Comparison of ENCODE assay signal across 14 cellular contexts in genomic region chr11:111408789-111409727, GRCh38. TPM values are rescaled to one million over a fixed set of nuclear protein-coding genes. Genes with fewer than 3 reads are reported as not detected.
DNase-seq lines count a peak whose midpoint lies in the region; ATAC-seq, FAIRE-seq and TF ChIP-seq lines count a peak whose summit lies in the region.
"Had no signal": no experiment of that assay in that cellular context is flagged by ENCODE, and none has a peak within 500 bp of the region (broad histone marks: within the 10 kb centered on the region; RNA-seq: fewer than 3 reads in every experiment).

No MANE protein-coding gene starts in this region.

- FAIRE-seq in HTR-8/SVneo (lab: Jason Lieb, UNC) (peak; percentile 55), GM12878 (lab: Jason Lieb, UNC) (no peak)

- H3K36me3 ChIP-seq in GM12878 (ENCODE audit: control insufficient read depth in 2 of 2, insufficient read depth in 2 of 2, low read length in 1 of 2) (no peaks in the 10 kb centered on the region), gastroesophageal sphincter (no peaks in the 10 kb centered on the region)

- no peaks in the 10 kb centered on the region for H4K20me1 ChIP-seq in GM12878 (ENCODE audit: control insufficient read depth, insufficient read depth)

- no peaks in the 10 kb centered on the region; the same call in 2 of the 3 replicates for H3K9me3 ChIP-seq in GM12878 (replicated peaks; ENCODE audit: control insufficient read depth, insufficient read depth, low read length)
- no peaks in the 10 kb centered on the region for H3K9me3 ChIP-seq in gastroesophageal sphincter

- TF ChIP-seq RAD21 in GM12878 (IDR thresholded peaks at IDR 0.05; ENCODE audit: insufficient read depth, low read depth, low read length), result no peak

- POLR2A ChIA-PET in GM12878 (lab: Charles Lee), result interaction anchor here (1.1 to 16.5 kb wide), 4 partner anchors 9 to 38 kb away, joined by 4 to 415 read pairs (median 7); partner anchors contain the start of gene POU2AF1

- in situ Hi-C loops in GM12878 (cut with MboI), result no loop called here
- in situ Hi-C loops in GM13977 (cut with MboI; ENCODE audit: low pct_unique_long_range_greater_than_20kb, low sequenced_read_pairs, unreplicated experiment), result no loop called here

- H3K79me2 ChIP-seq in GM12878 (ENCODE audit: control insufficient read depth, insufficient read depth, low read length), result no peaks in the 10 kb centered on the region; the same call in 1 of the 2 replicates

- TF ChIP-seq CTCF in GM12865 (IDR thresholded peaks at IDR 0.05; ENCODE audit: insufficient read depth, low read depth, low read length, missing control alignments) (no peak), GM12878 (IDR thresholded peaks at IDR 0.05 in 2 of 3, conservative IDR thresholded peaks at IDR 0.05 in 1 of 3; ENCODE audit: control insufficient read depth in 2 of 3, extremely low read depth in 1 of 3, insufficient read depth in 1 of 3, low read depth in 3 of 3, low read length in 3 of 3) (no peak), gastroesophageal sphincter (IDR thresholded peaks at IDR 0.05) (no peak), GM13977 (IDR thresholded peaks at IDR 0.05; ENCODE audit: extremely low read depth, insufficient read depth, missing control alignments) (no peak)

- peak overlapping the region; percentile 45; the same call in 1 of the 2 replicates for H3K9ac ChIP-seq in GM12878 (ENCODE audit: control insufficient read depth, insufficient read depth, low read length)

- BruUV-seq in GM12878 (replicated peaks; lab: Mats Ljungman, UMichigan), result no TSS peak

- intact Hi-C loops in GM12878 (cut with micrococcal nuclease; ENCODE audit: unreplicated experiment), result loop anchor here (1.0 kb wide), 1 partner anchor 30 kb away; the partner anchor contains the start of gene POU2AF1

- H2AFZ ChIP-seq in GM12878 (ENCODE audit: control insufficient read depth, low read depth, low read length), result peak overlapping the region; percentile 1; the same call in 1 of the 2 replicates

- peak overlapping the region; percentile 20; the same call in 1 of the 2 replicates for H3K4me3 ChIP-seq in GM12865 (ENCODE audit: low read depth, low read length)
- H3K4me3 ChIP-seq in GM12878, result peak overlapping the region; percentile 14; the same call in 1 of the 2 replicates
- no peak overlapping the region for H3K4me3 ChIP-seq in gastroesophageal sphincter

- no peaks in the 10 kb centered on the region for H3K27me3 ChIP-seq in GM12878 (replicated peaks in 1 of 2; ENCODE audit: control insufficient read depth in 2 of 2, insufficient read depth in 2 of 2, low read length in 1 of 2)
- H3K27me3 ChIP-seq in gastroesophageal sphincter, result no peaks in the 10 kb centered on the region

- SMC1A ChIA-PET in GM12878 (lab: Charles Lee; ENCODE audit: uncharacterized antibody, unreplicated experiment), result interaction anchor here (0.7 to 29.3 kb wide), 10 partner anchors 9 to 126 kb away, joined by 3 to 972 read pairs (median 5); partner anchors contain the start of gene POU2AF1

- H3K4me1 ChIP-seq in GM12878 (ENCODE audit: control insufficient read depth, insufficient read depth, low read length), result peaks cover 64% of the 10 kb centered on the region
- H3K4me1 ChIP-seq in gastroesophageal sphincter, result no peaks in the 10 kb centered on the region

- 36% methylated on average over 6 of the region's 6 CpGs for WGBS in GM12878 (ENCODE audit: insufficient coverage, insufficient replicate concordance, low lambda C conversion rate, missing lambda C conversion rate)
- WGBS in gastroesophageal sphincter (ENCODE audit: low coverage in 1 of 2), 2 donors, result 81 to 85% methylated on average over 6 of the region's 6 CpGs

- DNase-seq in GM12865 (ENCODE audit: low read depth) (peak; percentile 94), HTR-8/SVneo (ENCODE audit: insufficient read length, low spot score) (no peak), GM12878 (ENCODE audit: low read depth, low spot score) (peak; percentile 91), GM13977 (ENCODE audit: low spot score) (no peak), cerebellar nuclear complex (lab: John Stamatoyannopoulos, UW) (no peak)
- DNase-seq in activated naive CD4-positive, alpha-beta T cell treated with Interleukin-2 at 50 U/mL for 16 hours, result no peak
- DNase-seq: amygdala; HCEC 1CT; naive thymus-derived CD8-positive, alpha-beta T cell; NCI-H146; T-helper 9 cell had no signal

- CTCF ChIA-PET in GM12878 (lab: Yijun Ruan, JAX), result interaction anchor here (1.0 to 7.9 kb wide), 7 partner anchors 9 to 126 kb away, joined by 3 to 65 read pairs (median 6); no protein-coding TSS in a partner anchor

- TF ChIP-seq POLR2A in GM12878 (IDR thresholded peaks at IDR 0.05; ENCODE audit: low read depth, low read length) (no peak), gastroesophageal sphincter (IDR thresholded peaks at IDR 0.05) (no peak)

- RAD21 ChIA-PET in GM12878 (lab: Charles Lee; ENCODE audit: unreplicated experiment), result interaction anchor here (0.7 to 19.2 kb wide), 6 partner anchors 9 to 60 kb away, joined by 3 to 657 read pairs (median 3); partner anchors contain the start of gene POU2AF1

- H3K4me2 ChIP-seq in GM12878 (ENCODE audit: control insufficient read depth, insufficient read depth), result peak overlapping the region; percentile 56

- peak in 1 of 2 experiments; percentile 29; a peak in 1 of 4 replicates for TF ChIP-seq EP300 in GM12878 (IDR thresholded peaks at IDR 0.05; ENCODE audit: borderline replicate concordance in 1 of 2, control insufficient read depth in 1 of 2, low read depth in 2 of 2, low read length in 2 of 2)
- no peak for TF ChIP-seq EP300 in gastroesophageal sphincter (IDR thresholded peaks at IDR 0.05)

- peak overlapping the region; percentile 92 for H3K27ac ChIP-seq in GM12878 (ENCODE audit: control insufficient read depth, insufficient read depth)
- H3K27ac ChIP-seq in gastroesophageal sphincter, result no peak overlapping the region

- ATAC-seq in GM21717 (IDR thresholded peaks at IDR 0.05; ENCODE audit: unreplicated experiment), result peak; percentile 50
- ATAC-seq in GM12878, result peak; percentile 69
- ATAC-seq in gastroesophageal sphincter, result no peak
- ATAC-seq: naive thymus-derived CD8-positive, alpha-beta T cell had no signal

TF ChIP-seq in GM12878, 131 proteins besides CTCF, POLR2A, EP300 and RAD21 (continues in another document):
- TF ChIP-seq PAX5 (IDR thresholded peaks at IDR 0.05; ENCODE audit: borderline replicate concordance, low read depth, low read length), result peak; percentile 65; the same call in 1 of the 2 replicates
- TF ChIP-seq IKZF1 (conservative IDR thresholded peaks at IDR 0.05), result peak; percentile 75
- no peak for TF ChIP-seq BACH1 (IDR thresholded peaks at IDR 0.05; ENCODE audit: borderline replicate concordance)
- TF ChIP-seq BCL3 (IDR thresholded peaks at IDR 0.05; ENCODE audit: borderline replicate concordance, insufficient read depth, low read depth, low read length, poor library complexity, severe bottlenecking), result peak; percentile 90
- TF ChIP-seq BHLHE40 (IDR thresholded peaks at IDR 0.05; ENCODE audit: borderline replicate concordance in 1 of 2, low read depth in 2 of 2, low read length in 1 of 2), result peak in 1 of 2 experiments; percentile 29; a peak in 1 of 4 replicates
- no peak for TF ChIP-seq IRF5 (IDR thresholded peaks at IDR 0.05; ENCODE audit: borderline replicate concordance)
- TF ChIP-seq CBFB (IDR thresholded peaks at IDR 0.05; ENCODE audit: low read depth), result peak; percentile 68

RNA-seq across cellular contexts. Expression of gene POU2AF1, which starts 30.0 kb away (rescaled TPM):
- 165 and 176 TPM in 2 replicates for total RNA-seq in GM12878 (2013; cell fraction: nucleolus; rRNA removed)
- total RNA-seq in GM12878 (2014; rRNA removed), result 28.7 and 31.2 TPM in 2 replicates
- 31.9 and 35.1 TPM in 2 replicates for total RNA-seq in GM12878 (2014; rRNA removed; fragmentation: Illumina TruSeq; extraction: Trizol)
- 165 and 169 TPM in 2 replicates for total RNA-seq in GM12878 (2021)
- polyA plus RNA-seq in GM12878 (2011; ENCODE audit: low read depth), result 175 TPM
- polyA plus RNA-seq in GM12878 (2011; rRNA removed), result 34.5 and 61.7 TPM in 2 replicates
- polyA plus RNA-seq in GM12878 (2011; cell fraction: cytosol; rRNA removed), result 57.8 and 71.0 TPM in 2 replicates
- 98.1 and 141 TPM in 2 replicates for polyA plus RNA-seq in GM12878 (2011; cell fraction: nucleus; rRNA removed)
- 246 and 275 TPM in 2 replicates for polyA plus RNA-seq in GM12878 (2012)
- 97.7 and 107 TPM in 2 replicates for polyA plus RNA-seq in GM12878 (2014; fragmentation: Illumina TruSeq; extraction: Trizol)
- polyA plus RNA-seq in GM12878 (2014; fragmentation: Nextera tagmentation; extraction: Ambion mirVana), result 10 to 100 TPM; 13.1 to 92.7 TPM
- polyA plus RNA-seq in GM12878 (2014; rRNA removed), result 93.5 and 128 TPM in 2 replicates
- polyA plus RNA-seq in GM12878 (2016; fragmentation: Nextera tagmentation; extraction: Ambion mirVana), result 10 to 100 TPM; 71.3 to 79.7 TPM
- polyA minus RNA-seq in GM12878 (2011; rRNA and poly(A)+ RNA removed), result 70.5 and 86.6 TPM in 2 replicates
- 55.2 and 55.6 TPM in 2 replicates for polyA minus RNA-seq in GM12878 (2011; cell fraction: cytosol; rRNA and poly(A)+ RNA removed)
- 48.6 and 100 TPM in 2 replicates for polyA minus RNA-seq in GM12878 (2011; cell fraction: nucleus; rRNA and poly(A)+ RNA removed)
- under 1 TPM in 1 of 4 donors, not detected in 3; 0.10 TPM for total RNA-seq in gastroesophageal sphincter
- total RNA-seq: glomerular endothelial cell had no signal

Comparison
In these comparisons a context has a peak if more than half of its experiments do, and no peak if none do; other contexts are left out.
1. DNase-seq: peak in GM12865 (single experiment) and GM12878 (single experiment); none in HTR-8/SVneo (single experiment), GM13977 (single experiment), cerebellar nuclear complex (0 of 2) and activated naive CD4-positive, alpha-beta T cell treated with Interleukin-2 at 50 U/mL for 16 hours (single experiment).
2. H3K4me3 ChIP-seq: peak in GM12865 (single experiment) and GM12878 (single experiment); none in gastroesophageal sphincter (0 of 2).
3. RNA of gene POU2AF1, which starts 30.0 kb away (total RNA-seq): 28.7 to 176 TPM in GM12878; 0.10 TPM in gastroesophageal sphincter; every median in the first group is over 10 times any median in the second.